8 cellular contexts compared by ENCODE assay signal in the genomic region with DNA sequence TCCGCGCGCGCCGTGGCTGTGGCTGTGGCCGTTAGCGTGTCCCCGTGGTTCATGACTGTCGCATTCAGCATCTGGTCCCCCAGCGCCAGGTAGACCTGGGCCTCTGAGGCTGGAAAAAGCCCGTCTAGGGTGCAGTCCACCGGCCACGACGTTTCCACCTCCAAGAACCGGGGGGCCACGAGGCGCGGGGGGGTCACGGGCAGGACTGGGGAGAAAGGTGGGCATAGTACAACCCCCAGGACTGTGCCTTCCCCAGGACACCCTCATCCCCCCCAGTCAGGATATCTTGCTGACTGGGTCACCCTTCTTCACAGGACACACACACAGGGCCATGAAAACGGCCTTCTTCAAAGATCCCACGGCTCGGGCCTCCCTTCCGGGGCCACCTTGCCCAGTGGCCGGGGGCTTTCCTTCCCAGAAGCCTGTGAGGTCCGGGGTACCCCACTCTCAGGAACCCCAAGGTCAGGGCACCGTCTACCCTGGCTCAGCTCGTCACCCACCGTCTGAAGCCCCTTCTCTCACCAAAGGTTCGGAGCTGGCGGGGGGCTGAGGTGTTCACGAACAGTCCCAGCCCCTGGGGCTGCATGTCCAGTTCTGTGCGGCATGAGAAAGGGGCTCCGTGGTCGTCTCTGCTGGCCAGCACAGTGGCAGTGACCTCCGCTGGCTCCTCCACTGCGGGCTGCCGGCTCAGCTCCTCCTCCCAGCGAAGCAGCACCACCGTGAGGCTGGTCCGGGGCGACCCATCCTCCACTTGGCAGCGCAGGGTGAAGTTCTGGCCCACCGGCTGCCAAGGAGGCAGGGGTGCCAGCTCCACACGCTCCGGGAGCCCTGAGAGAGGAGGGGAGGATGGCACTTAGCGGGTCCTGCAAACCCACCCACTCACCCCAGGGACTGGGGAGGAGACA. TPM values are rescaled to one million over a fixed set of nuclear protein-coding genes. Genes with fewer than 3 reads are reported as not detected.
DNase-seq lines count a peak whose midpoint lies in the region; ATAC-seq and TF ChIP-seq lines count a peak whose summit lies in the region.

No MANE protein-coding gene starts in this region.

- no peak overlapping the region for H2BK5ac ChIP-seq in mesendoderm (ENCODE audit: low read length)

- H3K4me1 Mint-ChIP-seq in activated CD8-positive, alpha-beta T cell treated with anti-CD3 and anti-CD28 coated beads for 36 hours (ENCODE audit: low read depth) = peaks cover 53% of the 10 kb centered on the region
- H3K4me1 Mint-ChIP-seq in activated CD8-positive, alpha-beta T cell treated with anti-CD3 and anti-CD28 coated beads, Interleukin-2, amount 10 ng/mL, durations not matched to agents 7 days and 5 days (ENCODE audit: low read depth) = peaks cover 57% of the 10 kb centered on the region
- peaks cover 66% of the 10 kb centered on the region for H3K4me1 Mint-ChIP-seq in dendritic cell treated with granulocyte-macrophage colony-stimulating factor and Interleukin-4, amounts not matched to agents 40 ng/mL and 50 ng/mL, for 4 days (ENCODE audit: low read depth)

- H3K4me3 Mint-ChIP-seq in activated CD8-positive, alpha-beta T cell treated with anti-CD3 and anti-CD28 coated beads for 36 hours = peak overlapping the region; percentile 97
- no peak overlapping the region for H3K4me3 Mint-ChIP-seq in activated CD8-positive, alpha-beta T cell treated with anti-CD3 and anti-CD28 coated beads, Interleukin-2, amount 10 ng/mL, durations not matched to agents 7 days and 5 days
- H3K4me3 Mint-ChIP-seq in dendritic cell treated with granulocyte-macrophage colony-stimulating factor and Interleukin-4, amounts not matched to agents 40 ng/mL and 50 ng/mL, for 4 days = no peak overlapping the region

- H2BK15ac ChIP-seq in mesendoderm (replicated peaks; ENCODE audit: low read depth) = no peak overlapping the region

- H3K4ac ChIP-seq in mesendoderm (ENCODE audit: low read depth, low read length) = no peak overlapping the region

- H4K5ac ChIP-seq in mesendoderm (ENCODE audit: low read length) = no peak overlapping the region

- no peaks in the 10 kb centered on the region for H3K9me3 ChIP-seq in upper lobe of right lung

- H3K4me2 ChIP-seq in mesendoderm (ENCODE audit: low read length) = peak overlapping the region; percentile 48

- TF ChIP-seq CTCF in activated CD8-positive, alpha-beta T cell treated with anti-CD3 and anti-CD28 coated beads for 36 hours (IDR thresholded peaks at IDR 0.05) = no peak
- no peak for TF ChIP-seq CTCF in upper lobe of right lung (IDR thresholded peaks at IDR 0.05)

- peak overlapping the region; percentile 60 for H3K9ac ChIP-seq in mesendoderm (ENCODE audit: low read length)

- intact Hi-C loops in activated CD8-positive, alpha-beta T cell treated with anti-CD3 and anti-CD28 coated beads for 36 hours (cut with micrococcal nuclease) = loop anchor here (10.0 kb wide), 1 partner anchor 49 kb away; a partner anchor contains a TSS
- intact Hi-C loops in dendritic cell treated with granulocyte-macrophage colony-stimulating factor and Interleukin-4, amounts not matched to agents 40 ng/mL and 50 ng/mL, for 4 days (cut with micrococcal nuclease) = no loop called here
- intact Hi-C loops in upper lobe of right lung (cut with DNase I) = no loop called here

- H2AK5ac ChIP-seq in mesendoderm (ENCODE audit: low read length) = no peak overlapping the region

- no peak for ATAC-seq in activated CD8-positive, alpha-beta T cell treated with anti-CD3 and anti-CD28 coated beads for 36 hours
- no peak for ATAC-seq in activated CD8-positive, alpha-beta T cell treated with anti-CD3 and anti-CD28 coated beads, Interleukin-2, amount 10 ng/mL, durations not matched to agents 7 days and 5 days
- ATAC-seq in upper lobe of right lung (no peak), GM18861 (IDR thresholded peaks at IDR 0.05; ENCODE audit: unreplicated experiment) (no peak)
- no peak for ATAC-seq in stimulated activated naive CD8-positive, alpha-beta T cell treated with anti-CD3 and anti-CD28 coated beads, Interleukin-15, Interleukin-2, amounts not matched to agents 100 U/mL and 50 U/mL, for 24 hours

- H3K36me3 ChIP-seq in mesendoderm (ENCODE audit: control insufficient read depth, insufficient read depth, low read length) = no peaks in the 10 kb centered on the region
- peaks cover under 1% of the 10 kb centered on the region for H3K36me3 ChIP-seq in upper lobe of right lung

- no peak overlapping the region for H3K18ac ChIP-seq in mesendoderm (ENCODE audit: low read length)

- no peak overlapping the region for H3K23ac ChIP-seq in mesendoderm (ENCODE audit: low read length)

- no peak overlapping the region for H3K4me3 ChIP-seq in mesendoderm (ENCODE audit: low read length)
- peak overlapping the region; percentile 8 for H3K4me3 ChIP-seq in upper lobe of right lung

- H3K27ac ChIP-seq in mesendoderm (ENCODE audit: low read depth, low read length) (no peak overlapping the region), upper lobe of right lung (no peak overlapping the region)

- no peaks in the 10 kb centered on the region for H3K27me3 ChIP-seq in mesendoderm (ENCODE audit: insufficient read depth, low read length, poor library complexity)
- no peaks in the 10 kb centered on the region for H3K27me3 ChIP-seq in upper lobe of right lung

- no peak overlapping the region for H3K27ac Mint-ChIP-seq in activated CD8-positive, alpha-beta T cell treated with anti-CD3 and anti-CD28 coated beads for 36 hours
- no peak overlapping the region for H3K27ac Mint-ChIP-seq in activated CD8-positive, alpha-beta T cell treated with anti-CD3 and anti-CD28 coated beads, Interleukin-2, amount 10 ng/mL, durations not matched to agents 7 days and 5 days
- peak overlapping the region; percentile 34 for H3K27ac Mint-ChIP-seq in dendritic cell treated with granulocyte-macrophage colony-stimulating factor and Interleukin-4, amounts not matched to agents 40 ng/mL and 50 ng/mL, for 4 days

- peaks cover 35% of the 10 kb centered on the region for H3K36me3 Mint-ChIP-seq in activated CD8-positive, alpha-beta T cell treated with anti-CD3 and anti-CD28 coated beads for 36 hours (ENCODE audit: low read depth)
- peaks cover 55% of the 10 kb centered on the region for H3K36me3 Mint-ChIP-seq in activated CD8-positive, alpha-beta T cell treated with anti-CD3 and anti-CD28 coated beads, Interleukin-2, amount 10 ng/mL, durations not matched to agents 7 days and 5 days (ENCODE audit: low read depth)
- peaks cover 23% of the 10 kb centered on the region for H3K36me3 Mint-ChIP-seq in dendritic cell treated with granulocyte-macrophage colony-stimulating factor and Interleukin-4, amounts not matched to agents 40 ng/mL and 50 ng/mL, for 4 days (ENCODE audit: low read depth)

- WGBS in mesendoderm (ENCODE audit: extremely low coverage, insufficient coverage, low lambda C conversion rate) = no CpG with 5 or more reads among the region's 46 CpGs

- no peak for DNase-seq in activated CD8-positive, alpha-beta T cell treated with anti-CD3 and anti-CD28 coated beads for 36 hours
- DNase-seq in activated CD8-positive, alpha-beta T cell treated with anti-CD3 and anti-CD28 coated beads, Interleukin-2, amount 10 ng/mL, durations not matched to agents 7 days and 5 days = no peak
- DNase-seq in mesendoderm = no peak
- DNase-seq in upper lobe of right lung = no peak
- DNase-seq in hepatic stellate cell (ENCODE audit: low spot score) = no peak
- DNase-seq in stimulated activated naive CD8-positive, alpha-beta T cell treated with anti-CD3 and anti-CD28 coated beads, Interleukin-15, Interleukin-2, amounts not matched to agents 100 U/mL and 50 U/mL, for 24 hours = no peak

- POLR2A ChIA-PET in activated CD8-positive, alpha-beta T cell treated with anti-CD3 and anti-CD28 coated beads for 36 hours (lab: Charles Lee) = interaction anchor here (0.6 to 3.5 kb wide), 3 partner anchors 19 to 32 kb away, joined by 3 to 25 read pairs (median 3); a partner anchor contains a TSS
- POLR2A ChIA-PET in activated CD8-positive, alpha-beta T cell treated with anti-CD3 and anti-CD28 coated beads, Interleukin-2, amount 10 ng/mL, durations not matched to agents 7 days and 5 days (lab: Charles Lee) = no interaction called here

- H3K79me1 ChIP-seq in mesendoderm (ENCODE audit: low read length) = peaks cover 9% of the 10 kb centered on the region

- no peak overlapping the region for H4K8ac ChIP-seq in mesendoderm (ENCODE audit: low read depth, low read length)

- CTCF ChIA-PET in activated CD8-positive, alpha-beta T cell treated with anti-CD3 and anti-CD28 coated beads for 36 hours (lab: Charles Lee) = interaction anchor here (1.3 kb wide), 1 partner anchor 76 kb away, joined by 3 read pairs; no protein-coding TSS in a partner anchor
- CTCF ChIA-PET in activated CD8-positive, alpha-beta T cell treated with anti-CD3 and anti-CD28 coated beads, Interleukin-2, amount 10 ng/mL, durations not matched to agents 7 days and 5 days (lab: Charles Lee) = interaction anchor here (0.9 to 4.2 kb wide), 3 partner anchors 9 to 76 kb away, joined by 3 to 15 read pairs (median 3); a partner anchor contains a TSS

- H3K4me1 ChIP-seq in mesendoderm (ENCODE audit: control insufficient read depth, low read depth, low read length) (peaks cover 3% of the 10 kb centered on the region), upper lobe of right lung (peaks cover 13% of the 10 kb centered on the region)

- no peaks in the 10 kb centered on the region for H3K9me3 Mint-ChIP-seq in activated CD8-positive, alpha-beta T cell treated with anti-CD3 and anti-CD28 coated beads for 36 hours
- H3K9me3 Mint-ChIP-seq in activated CD8-positive, alpha-beta T cell treated with anti-CD3 and anti-CD28 coated beads, Interleukin-2, amount 10 ng/mL, durations not matched to agents 7 days and 5 days (ENCODE audit: insufficient read depth) = no peaks in the 10 kb centered on the region
- H3K9me3 Mint-ChIP-seq in dendritic cell treated with granulocyte-macrophage colony-stimulating factor and Interleukin-4, amounts not matched to agents 40 ng/mL and 50 ng/mL, for 4 days = no peaks in the 10 kb centered on the region

- H3K79me2 ChIP-seq in mesendoderm (ENCODE audit: control insufficient read depth, insufficient read depth, low read length) = peaks cover 17% of the 10 kb centered on the region

- no peak overlapping the region for H2BK120ac ChIP-seq in mesendoderm (ENCODE audit: low read depth, low read length)

- no peaks in the 10 kb centered on the region for H3K27me3 Mint-ChIP-seq in activated CD8-positive, alpha-beta T cell treated with anti-CD3 and anti-CD28 coated beads for 36 hours
- H3K27me3 Mint-ChIP-seq in activated CD8-positive, alpha-beta T cell treated with anti-CD3 and anti-CD28 coated beads, Interleukin-2, amount 10 ng/mL, durations not matched to agents 7 days and 5 days (ENCODE audit: low read depth) = no peaks in the 10 kb centered on the region
- H3K27me3 Mint-ChIP-seq in dendritic cell treated with granulocyte-macrophage colony-stimulating factor and Interleukin-4, amounts not matched to agents 40 ng/mL and 50 ng/mL, for 4 days = no peaks in the 10 kb centered on the region

- H3K56ac ChIP-seq in mesendoderm (ENCODE audit: low read length) = peak overlapping the region; percentile 71

RNA-seq across cellular contexts. Expression of a gene that starts 2.1 kb away (rescaled TPM):
- total RNA-seq in activated CD8-positive, alpha-beta T cell treated with anti-CD3 and anti-CD28 coated beads for 36 hours = 100 to 1,000 TPM; 105 to 111 TPM
- total RNA-seq in activated CD8-positive, alpha-beta T cell treated with anti-CD3 and anti-CD28 coated beads, Interleukin-2, amount 10 ng/mL, durations not matched to agents 7 days and 5 days = 10 to 100 TPM; 79.8 to 91.7 TPM
- polyA plus RNA-seq in mesendoderm (2013, experiment 1 of 2) = 54.4 TPM
- 53.6 TPM for polyA plus RNA-seq in mesendoderm (2013, experiment 2 of 2)
- 25.4 TPM for total RNA-seq in upper lobe of right lung

RNA-seq across cellular contexts. Expression of a gene that starts 4.0 kb away (rescaled TPM):
- total RNA-seq in activated CD8-positive, alpha-beta T cell treated with anti-CD3 and anti-CD28 coated beads for 36 hours = 100 to 1,000 TPM; 106 to 107 TPM
- 100 to 1,000 TPM; 194 to 202 TPM for total RNA-seq in activated CD8-positive, alpha-beta T cell treated with anti-CD3 and anti-CD28 coated beads, Interleukin-2, amount 10 ng/mL, durations not matched to agents 7 days and 5 days
- polyA plus RNA-seq in mesendoderm (2013, experiment 1 of 2) = 8.1 TPM
- polyA plus RNA-seq in mesendoderm (2013, experiment 2 of 2) = 8.7 TPM
- total RNA-seq in upper lobe of right lung = 23.8 TPM

RNA-seq across cellular contexts. Expression of a gene that starts 19.6 kb away (rescaled TPM):
- 10 to 100 TPM in 1 of 2 experiments, 1 to 10 TPM in 1; 8.1 to 14.3 TPM for total RNA-seq in activated CD8-positive, alpha-beta T cell treated with anti-CD3 and anti-CD28 coated beads for 36 hours
- 1 to 10 TPM; 8.2 to 9.4 TPM for total RNA-seq in activated CD8-positive, alpha-beta T cell treated with anti-CD3 and anti-CD28 coated beads, Interleukin-2, amount 10 ng/mL, durations not matched to agents 7 days and 5 days
- polyA plus RNA-seq in mesendoderm (2013, experiment 1 of 2) = 21.9 TPM
- polyA plus RNA-seq in mesendoderm (2013, experiment 2 of 2) = 20.5 TPM
- 19.2 TPM for total RNA-seq in upper lobe of right lung

RNA-seq across cellular contexts. Expression of a gene that starts 25.8 kb away (rescaled TPM):
- total RNA-seq in activated CD8-positive, alpha-beta T cell treated with anti-CD3 and anti-CD28 coated beads for 36 hours = 1 to 10 TPM; 3.2 to 3.7 TPM
- 1 to 10 TPM; 3.4 to 3.8 TPM for total RNA-seq in activated CD8-positive, alpha-beta T cell treated with anti-CD3 and anti-CD28 coated beads, Interleukin-2, amount 10 ng/mL, durations not matched to agents 7 days and 5 days
- 3.0 TPM for polyA plus RNA-seq in mesendoderm (2013, experiment 1 of 2)
- 2.3 TPM for polyA plus RNA-seq in mesendoderm (2013, experiment 2 of 2)
- 3.8 TPM for total RNA-seq in upper lobe of right lung

RNA-seq across cellular contexts. Expression of a gene that starts 45.0 kb away (rescaled TPM):
- 100 to 1,000 TPM; 143 TPM for total RNA-seq in activated CD8-positive, alpha-beta T cell treated with anti-CD3 and anti-CD28 coated beads for 36 hours
- total RNA-seq in activated CD8-positive, alpha-beta T cell treated with anti-CD3 and anti-CD28 coated beads, Interleukin-2, amount 10 ng/mL, durations not matched to agents 7 days and 5 days = 100 to 1,000 TPM; 216 to 240 TPM
- polyA plus RNA-seq in mesendoderm (2013, experiment 1 of 2) = 21.2 TPM
- 21.8 TPM for polyA plus RNA-seq in mesendoderm (2013, experiment 2 of 2)
- total RNA-seq in upper lobe of right lung = 140 TPM
